In genomic region chr1:196425513-196425912, GRCh38 we compare ENCODE assay signal across 19 cellular contexts.
"Had no signal": no experiment of that assay in that cellular context is flagged by ENCODE, and none has a peak within 500 bp of the region (broad histone marks: within the 10 kb centered on the region; RNA-seq: fewer than 3 reads in every experiment).

No MANE protein-coding gene starts in this region.

- H3K4me3 ChIP-seq: coronary artery, heart left ventricle, suprapubic skin had no signal

- H3K4me1 ChIP-seq: heart left ventricle, suprapubic skin had no signal

- H3K27me3 ChIP-seq: heart left ventricle, suprapubic skin had no signal

- DNase-seq: activated CD4-positive, alpha-beta T cell treated with anti-CD3 and anti-CD28 coated beads for 4 hours; activated CD8-positive, alpha-beta memory T cell treated with anti-CD3 and anti-CD28 coated beads, Interleukin-2, amount 50 U/mL, for 4 hours; activated CD8-positive, alpha-beta T cell treated with anti-CD3 and anti-CD28 coated beads for 36 hours; activated gamma-delta T cell treated with Interleukin-2 at 50 U/mL for 16 hours; activated naive CD8-positive, alpha-beta T cell treated with anti-CD3 and anti-CD28 coated beads for 36 hours; activated T-cell treated with anti-CD3 and anti-CD28 coated beads, Interleukin-2, amount 50 U/mL, for 72 hours; anterior cingulate cortex; effector CD8-positive, alpha-beta T cell; foreskin melanocyte; heart left ventricle; kidney; left ventricle myocardium superior; mesendoderm; stimulated activated CD4-positive, alpha-beta T cell treated with anti-CD3 and anti-CD28 coated beads, Interleukin-2, amount 100 ng/mL, for 48 hours; stimulated activated CD8-positive, alpha-beta memory T cell treated with anti-CD3 and anti-CD28 coated beads, Interleukin-4, amount 100 ng/mL, for 48 hours; stimulated activated naive CD8-positive, alpha-beta T cell treated with anti-CD3 and anti-CD28 coated beads, Interleukin-15, Interleukin-2, amounts not matched to agents 100 U/mL and 50 U/mL, for 24 hours; T-helper 1 cell had no signal

- H3K36me3 ChIP-seq: heart left ventricle, suprapubic skin had no signal

- H3K27ac ChIP-seq: coronary artery, heart left ventricle, suprapubic skin had no signal

- H3K9me3 ChIP-seq: heart left ventricle, suprapubic skin had no signal
